In the genomic region with DNA sequence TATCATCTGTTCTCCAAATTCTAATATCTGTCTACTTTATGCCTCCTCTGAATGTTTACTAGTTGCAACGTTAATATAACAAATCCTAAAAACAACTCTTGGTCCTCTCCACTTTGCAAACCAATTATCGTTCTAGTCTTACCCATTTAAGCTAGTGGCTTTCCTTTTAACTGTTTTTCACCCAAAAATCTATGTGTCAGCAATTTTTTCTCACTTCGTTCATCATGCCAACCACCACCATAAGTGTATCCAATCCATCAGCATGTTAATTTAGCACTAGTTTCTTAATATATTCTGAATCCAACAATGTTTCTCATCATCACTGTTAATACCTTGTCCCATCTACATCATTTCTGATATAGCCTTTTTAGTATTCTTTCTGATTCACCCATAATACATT, we compare ENCODE assay signal across 22 cellular contexts.
DNase-seq lines count a peak whose midpoint lies in the region; ATAC-seq, FAIRE-seq and TF ChIP-seq lines count a peak whose summit lies in the region.
"Had no signal": no experiment of that assay in that cellular context is flagged by ENCODE, and none has a peak within 500 bp of the region (broad histone marks: within the 10 kb centered on the region; RNA-seq: fewer than 3 reads in every experiment).

No MANE protein-coding gene starts in this region.

- no peaks in the 10 kb centered on the region for H3K27me3 Mint-ChIP-seq in neural crest cell (ENCODE audit: low read depth)
- H3K27me3 Mint-ChIP-seq: B cell; CD4-positive, alpha-beta T cell had no signal

- peaks cover 12% of the 10 kb centered on the region for H3K9me3 Mint-ChIP-seq in neural crest cell

- no peaks in the 10 kb centered on the region for H3K36me3 Mint-ChIP-seq in neural crest cell (ENCODE audit: low read depth)
- H3K36me3 Mint-ChIP-seq: CD8-positive, alpha-beta T cell had no signal

- no peak for DNase-seq in A549 (ENCODE audit: low read depth in 1 of 2, low spot score in 1 of 2)
- DNase-seq in H54 (ENCODE audit: insufficient read length, low spot score): no peak
- DNase-seq in K562 (ENCODE audit: extremely low read depth in 1 of 4, low spot score in 3 of 4): no peak
- no peak for DNase-seq in neural crest cell (ENCODE audit: low read depth, low spot score)
- DNase-seq in NCI-H1048 (lab: John Stamatoyannopoulos, UW): no peak
- DNase-seq: 8988T; AML-193; Caco-2; Calu3; CD4-positive, alpha-beta T cell; CD8-positive, alpha-beta T cell; DMS79 treated with DMSO at 0.1 percent for 48 hours; GF-D8 had no signal

- no peaks in the 10 kb centered on the region for H3K9me1 ChIP-seq in K562 (ENCODE audit: control insufficient read depth, insufficient read depth, low read length)

- in situ Hi-C loops in K562 (cut with MboI): no loop called here

- BruUV-seq in K562 (replicated peaks; lab: Mats Ljungman, UMichigan): no TSS peak

- 3% methylated on average over 3 of the region's 3 CpGs for WGBS in A549 (ENCODE audit: missing lambda C conversion rate)
- WGBS in K562 (ENCODE audit: insufficient coverage, low coverage, missing lambda C conversion rate): 0% methylated on average over 3 of the region's 3 CpGs

- no peak overlapping the region for H3K4me2 ChIP-seq in A549
- H3K4me2 ChIP-seq in K562 (ENCODE audit: insufficient read depth, low read length): no peak overlapping the region
- H3K4me2 ChIP-seq: BLaER1 treated with 17β-estradiol and CSF1 and Interleukin-3, amounts not matched to agents 10 nM and 100 nM had no signal

- H3K27ac Mint-ChIP-seq in neural crest cell (ENCODE audit: unreplicated experiment): peak overlapping the region; percentile 10
- H3K27ac Mint-ChIP-seq: B cell; CD4-positive, alpha-beta T cell; CD8-positive, alpha-beta T cell had no signal

- CTCF ChIA-PET in A549 (lab: Yijun Ruan, JAX): interaction anchor here (0.6 kb wide), 1 partner anchor 349 kb away, joined by 3 read pairs; no protein-coding TSS in a partner anchor
- CTCF ChIA-PET in K562 (lab: Yijun Ruan, JAX; ENCODE audit: low intra/inter-chr PET ratio): no interaction called here

- H4K20me1 ChIP-seq in K562 (replicated peaks; ENCODE audit: control insufficient read depth, insufficient read depth, low read length): no peaks in the 10 kb centered on the region
- H4K20me1 ChIP-seq: BLaER1 treated with 17β-estradiol and CSF1 and Interleukin-3, amounts not matched to agents 10 nM and 100 nM had no signal

- FAIRE-seq in A549 (lab: Jason Lieb, UNC) (no peak), H54 (lab: Jason Lieb, UNC) (peak; percentile 48), K562 (lab: Jason Lieb, UNC) (no peak)
- FAIRE-seq: A204.1, D721Med, G401.6, GM12891 had no signal

- ATAC-seq in A549: no peak
- no peak for ATAC-seq in K562
- ATAC-seq in HG02840 (IDR thresholded peaks at IDR 0.05; ENCODE audit: low FRiP score, unreplicated experiment): no peak
- no peak for ATAC-seq in SK-N-SH treated with all-trans-retinoic acid at 6 μM for 48 hours
- ATAC-seq: CD8-positive, alpha-beta T cell had no signal

- no peaks in the 10 kb centered on the region for H3K27me3 ChIP-seq in K562 (ENCODE audit: control insufficient read depth in 2 of 2, insufficient read depth in 2 of 2, low read length in 2 of 2)
- H3K27me3 ChIP-seq: BLaER1 treated with 17β-estradiol and CSF1 and Interleukin-3, amounts not matched to agents 10 nM and 100 nM had no signal

- TF ChIP-seq CTCF in A549 (IDR thresholded peaks at IDR 0.05) (no peak), K562 (IDR thresholded peaks at IDR 0.05 in 2 of 3, conservative IDR thresholded peaks at IDR 0.05 in 1 of 3; ENCODE audit: insufficient read depth in 2 of 3, low read depth in 1 of 3, low read length in 3 of 3) (no peak), neural crest cell (conservative IDR thresholded peaks at IDR 0.05) (no peak)

- POLR2A ChIA-PET in A549 (lab: Yijun Ruan, JAX): no interaction called here
- POLR2A ChIA-PET in K562 (lab: Yijun Ruan, JAX): no interaction called here

- no peak for TF ChIP-seq POLR2A in A549 (IDR thresholded peaks at IDR 0.05; ENCODE audit: low read length)
- no peak for TF ChIP-seq POLR2A in H54 (IDR thresholded peaks at IDR 0.05; ENCODE audit: low read depth, low read length)
- TF ChIP-seq POLR2A in K562 (conservative IDR thresholded peaks at IDR 0.05): no peak

- intact Hi-C loops in K562 (cut with micrococcal nuclease): no loop called here

- no peaks in the 10 kb centered on the region for H3K9me3 ChIP-seq in A549
- H3K9me3 ChIP-seq in K562 (replicated peaks; ENCODE audit: control insufficient read depth, insufficient read depth, low read depth, low read length): no peaks in the 10 kb centered on the region
- H3K9me3 ChIP-seq: Caco-2 had no signal

- no peak overlapping the region for H3K27ac ChIP-seq in A549
- H3K27ac ChIP-seq in K562 (ENCODE audit: extremely low read depth, low read depth, low read length): no peak overlapping the region
- H3K27ac ChIP-seq: BLaER1 treated with 17β-estradiol and CSF1 and Interleukin-3, amounts not matched to agents 10 nM and 100 nM; C4-2B had no signal

- H3K36me3 ChIP-seq in K562 (ENCODE audit: control insufficient read depth, insufficient read depth, low read length): no peaks in the 10 kb centered on the region
- H3K36me3 ChIP-seq: BLaER1 treated with 17β-estradiol and CSF1 and Interleukin-3, amounts not matched to agents 10 nM and 100 nM had no signal

- H2AFZ ChIP-seq in K562 (ENCODE audit: low read depth, low read length): no peak overlapping the region

- no peak overlapping the region for H3K4me3 ChIP-seq in A549
- H3K4me3 ChIP-seq in K562: no peak overlapping the region
- H3K4me3 ChIP-seq: BLaER1 treated with 17β-estradiol and CSF1 and Interleukin-3, amounts not matched to agents 10 nM and 100 nM had no signal

- H3K4me3 Mint-ChIP-seq in neural crest cell: no peak overlapping the region
- H3K4me3 Mint-ChIP-seq: B cell; CD4-positive, alpha-beta T cell; CD8-positive, alpha-beta T cell had no signal

- H3K79me2 ChIP-seq in K562 (ENCODE audit: control insufficient read depth, insufficient read depth, low read length): no peaks in the 10 kb centered on the region

- H3K9ac ChIP-seq in K562 (ENCODE audit: insufficient read depth in 1 of 2, low read depth in 2 of 2, low read length in 2 of 2): no peak overlapping the region
- H3K9ac ChIP-seq: BLaER1 treated with 17β-estradiol and CSF1 and Interleukin-3, amounts not matched to agents 10 nM and 100 nM had no signal

- TF ChIP-seq EP300 in A549 (IDR thresholded peaks at IDR 0.05) (no peak), K562 (IDR thresholded peaks at IDR 0.05; ENCODE audit: low read length) (no peak)

- no peak for TF ChIP-seq RAD21 in A549 (conservative IDR thresholded peaks at IDR 0.05 in 1 of 2, IDR thresholded peaks at IDR 0.05 in 1 of 2)
- no peak for TF ChIP-seq RAD21 in K562 (CRISPR knock-in tag; conservative IDR thresholded peaks at IDR 0.05 in 1 of 2, IDR thresholded peaks at IDR 0.05 in 1 of 2)

- peaks cover 13% of the 10 kb centered on the region for H3K4me1 Mint-ChIP-seq in neural crest cell
- H3K4me1 Mint-ChIP-seq: B cell had no signal

- H3K4me1 ChIP-seq in A549 (no peaks in the 10 kb centered on the region), K562 (replicated peaks in 1 of 2; ENCODE audit: control insufficient read depth in 2 of 2, insufficient read depth in 2 of 2, low read length in 2 of 2) (no peaks in the 10 kb centered on the region)
- H3K4me1 ChIP-seq: BLaER1 treated with 17β-estradiol and CSF1 and Interleukin-3, amounts not matched to agents 10 nM and 100 nM; Caco-2 had no signal

TF ChIP-seq in A549, 52 proteins besides CTCF, POLR2A, EP300 and RAD21:
- TF ChIP-seq MAFK (IDR thresholded peaks at IDR 0.05; ENCODE audit: partially characterized antibody): peak; percentile 91
- TF ChIP-seq, protein P1, sequence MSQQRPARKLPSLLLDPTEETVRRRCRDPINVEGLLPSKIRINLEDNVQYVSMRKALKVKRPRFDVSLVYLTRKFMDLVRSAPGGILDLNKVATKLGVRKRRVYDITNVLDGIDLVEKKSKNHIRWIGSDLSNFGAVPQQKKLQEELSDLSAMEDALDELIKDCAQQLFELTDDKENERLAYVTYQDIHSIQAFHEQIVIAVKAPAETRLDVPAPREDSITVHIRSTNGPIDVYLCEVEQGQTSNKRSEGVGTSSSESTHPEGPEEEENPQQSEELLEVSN (IDR thresholded peaks at IDR 0.05; ENCODE audit: borderline replicate concordance, low read depth): no peak

TF ChIP-seq in K562, 482 proteins besides CTCF, POLR2A, EP300 and RAD21 (continues in another document):
- TF ChIP-seq ZNF316 (IDR thresholded peaks at IDR 0.05) (peak; percentile 55), ZNF3 (CRISPR knock-in tag; IDR thresholded peaks at IDR 0.05) (no peak), ZC3H8 (IDR thresholded peaks at IDR 0.05) (no peak), PTRF (tag; IDR thresholded peaks at IDR 0.05) (no peak), NCOA4 (IDR thresholded peaks at IDR 0.05; ENCODE audit: partially characterized antibody) (no peak), ARNT (IDR thresholded peaks at IDR 0.05) (no peak), ZNF347 (CRISPR knock-in tag; IDR thresholded peaks at IDR 0.05; ENCODE audit: low read depth) (no peak), SOX6 (IDR thresholded peaks at IDR 0.05) (no peak)

TF ChIP-seq in SK-N-SH treated with all-trans-retinoic acid at 6 μM for 48 hours, 23 proteins besides CTCF, POLR2A, EP300 and RAD21:
- no peak for TF ChIP-seq ZC3H10 (CRISPR knock-in tag; IDR thresholded peaks at IDR 0.05)
